ENCODE assay signal across 1 cellular context in the genomic region with DNA sequence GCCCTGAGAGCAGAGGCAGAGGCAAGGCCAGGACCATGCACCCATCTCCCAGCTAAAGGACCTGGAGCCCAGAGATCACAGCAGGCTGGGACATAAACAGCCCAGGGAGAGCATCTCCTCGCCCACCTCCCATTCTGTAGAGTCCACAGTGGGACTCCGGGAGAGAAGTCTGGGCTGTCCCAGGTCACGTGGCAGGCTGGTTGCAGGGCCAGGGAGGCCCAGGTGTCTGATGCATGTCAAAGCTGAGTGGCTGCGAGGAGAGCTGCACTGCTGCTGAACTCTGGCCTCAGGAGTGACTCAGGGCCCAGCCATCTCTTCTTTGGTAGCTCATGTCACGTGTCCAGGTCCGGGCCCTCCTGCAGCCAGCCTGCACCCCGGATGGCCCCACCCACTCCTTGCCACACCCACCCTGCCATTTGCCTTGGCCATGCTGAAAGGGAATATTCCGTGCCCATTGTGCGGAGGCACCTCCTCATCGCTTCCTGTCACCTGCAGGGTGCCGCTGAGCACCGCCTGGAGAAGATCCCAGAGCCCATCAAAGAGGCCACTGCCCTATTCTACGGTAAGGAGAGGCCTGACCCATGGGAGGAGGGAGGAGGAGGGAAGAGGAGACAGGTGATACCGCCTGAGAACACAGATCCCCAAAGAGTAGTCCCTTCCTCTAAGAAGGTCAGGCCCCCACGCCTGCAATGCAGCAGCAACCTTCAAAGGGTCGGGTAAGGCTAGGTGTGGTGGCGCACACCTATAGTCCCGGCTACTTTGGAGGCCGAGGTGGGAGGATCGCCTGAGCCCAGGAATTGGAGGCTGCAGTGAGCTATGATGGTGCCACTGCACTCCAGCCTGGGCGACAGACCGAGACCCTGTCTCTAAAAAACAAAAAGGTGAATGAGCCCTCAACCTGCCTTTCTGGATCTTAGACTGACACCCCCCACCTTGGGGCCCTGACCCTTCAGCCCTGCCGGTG.
TF ChIP-seq lines count a peak whose summit lies in the region.

No MANE protein-coding gene starts in this region.

TF ChIP-seq in IMR-90, 13 proteins besides CTCF, POLR2A, EP300 and RAD21:
- TF ChIP-seq, protein P1, sequence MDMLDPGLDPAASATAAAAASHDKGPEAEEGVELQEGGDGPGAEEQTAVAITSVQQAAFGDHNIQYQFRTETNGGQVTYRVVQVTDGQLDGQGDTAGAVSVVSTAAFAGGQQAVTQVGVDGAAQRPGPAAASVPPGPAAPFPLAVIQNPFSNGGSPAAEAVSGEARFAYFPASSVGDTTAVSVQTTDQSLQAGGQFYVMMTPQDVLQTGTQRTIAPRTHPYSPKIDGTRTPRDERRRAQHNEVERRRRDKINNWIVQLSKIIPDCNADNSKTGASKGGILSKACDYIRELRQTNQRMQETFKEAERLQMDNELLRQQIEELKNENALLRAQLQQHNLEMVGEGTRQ (IDR thresholded peaks at IDR 0.05; ENCODE audit: low read depth, low read length) = peak; percentile 86
- TF ChIP-seq CHD1 (IDR thresholded peaks at IDR 0.05; ENCODE audit: low read depth, low read length) = no peak
- TF ChIP-seq FOS (IDR thresholded peaks at IDR 0.05; ENCODE audit: low read depth, low read length) = no peak
- TF ChIP-seq BHLHE40 (IDR thresholded peaks at IDR 0.05; ENCODE audit: low read depth, low read length) = 0 out of 2 replicates have a peak, but pooled peaks have one; percentile 32
